ENCODE assay signal across 2 cellular contexts in genomic region chr12:67413577-67413976, GRCh38.
TF ChIP-seq lines count a peak whose summit lies in the region.

No MANE protein-coding gene starts in this region.

TF ChIP-seq in SK-N-SH, 30 proteins besides CTCF, POLR2A, EP300 and RAD21 (continued from another document):
- TF ChIP-seq, protein P1, sequence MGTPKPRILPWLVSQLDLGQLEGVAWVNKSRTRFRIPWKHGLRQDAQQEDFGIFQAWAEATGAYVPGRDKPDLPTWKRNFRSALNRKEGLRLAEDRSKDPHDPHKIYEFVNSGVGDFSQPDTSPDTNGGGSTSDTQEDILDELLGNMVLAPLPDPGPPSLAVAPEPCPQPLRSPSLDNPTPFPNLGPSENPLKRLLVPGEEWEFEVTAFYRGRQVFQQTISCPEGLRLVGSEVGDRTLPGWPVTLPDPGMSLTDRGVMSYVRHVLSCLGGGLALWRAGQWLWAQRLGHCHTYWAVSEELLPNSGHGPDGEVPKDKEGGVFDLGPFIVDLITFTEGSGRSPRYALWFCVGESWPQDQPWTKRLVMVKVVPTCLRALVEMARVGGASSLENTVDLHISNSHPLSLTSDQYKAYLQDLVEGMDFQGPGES (IDR thresholded peaks at IDR 0.05; ENCODE audit: low read depth, low read length), result no peak
- TF ChIP-seq, protein P2, sequence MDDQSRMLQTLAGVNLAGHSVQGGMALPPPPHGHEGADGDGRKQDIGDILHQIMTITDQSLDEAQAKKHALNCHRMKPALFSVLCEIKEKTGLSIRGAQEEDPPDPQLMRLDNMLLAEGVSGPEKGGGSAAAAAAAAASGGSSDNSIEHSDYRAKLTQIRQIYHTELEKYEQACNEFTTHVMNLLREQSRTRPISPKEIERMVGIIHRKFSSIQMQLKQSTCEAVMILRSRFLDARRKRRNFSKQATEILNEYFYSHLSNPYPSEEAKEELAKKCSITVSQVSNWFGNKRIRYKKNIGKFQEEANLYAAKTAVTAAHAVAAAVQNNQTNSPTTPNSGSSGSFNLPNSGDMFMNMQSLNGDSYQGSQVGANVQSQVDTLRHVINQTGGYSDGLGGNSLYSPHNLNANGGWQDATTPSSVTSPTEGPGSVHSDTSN (IDR thresholded peaks at IDR 0.05), result no peak
- no peak for TF ChIP-seq TEAD4 (IDR thresholded peaks at IDR 0.05; ENCODE audit: borderline replicate concordance, insufficient read depth)
- TF ChIP-seq ZBTB33 (IDR thresholded peaks at IDR 0.05; ENCODE audit: borderline replicate concordance, low read depth), result no peak
- no peak for TF ChIP-seq MEF2A (IDR thresholded peaks at IDR 0.05; ENCODE audit: borderline replicate concordance, low read depth)
- TF ChIP-seq TCF12 (IDR thresholded peaks at IDR 0.05), result no peak
- TF ChIP-seq TAF1 (IDR thresholded peaks at IDR 0.05; ENCODE audit: borderline replicate concordance, low read depth, low read length), result no peak
TF ChIP-seq in SK-N-SH: peak in this region for 0.

TF ChIP-seq in SK-N-SH treated with all-trans-retinoic acid at 6 μM for 48 hours, 23 proteins besides CTCF, POLR2A, EP300 and RAD21 (continued from another document):
- TF ChIP-seq, protein P3, sequence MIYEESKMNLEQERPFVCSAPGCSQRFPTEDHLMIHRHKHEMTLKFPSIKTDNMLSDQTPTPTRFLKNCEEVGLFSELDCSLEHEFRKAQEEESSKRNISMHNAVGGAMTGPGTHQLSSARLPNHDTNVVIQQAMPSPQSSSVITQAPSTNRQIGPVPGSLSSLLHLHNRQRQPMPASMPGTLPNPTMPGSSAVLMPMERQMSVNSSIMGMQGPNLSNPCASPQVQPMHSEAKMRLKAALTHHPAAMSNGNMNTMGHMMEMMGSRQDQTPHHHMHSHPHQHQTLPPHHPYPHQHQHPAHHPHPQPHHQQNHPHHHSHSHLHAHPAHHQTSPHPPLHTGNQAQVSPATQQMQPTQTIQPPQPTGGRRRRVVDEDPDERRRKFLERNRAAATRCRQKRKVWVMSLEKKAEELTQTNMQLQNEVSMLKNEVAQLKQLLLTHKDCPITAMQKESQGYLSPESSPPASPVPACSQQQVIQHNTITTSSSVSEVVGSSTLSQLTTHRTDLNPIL (CRISPR knock-in tag; IDR thresholded peaks at IDR 0.05; ENCODE audit: low read depth), result no peak
- TF ChIP-seq, protein P4, sequence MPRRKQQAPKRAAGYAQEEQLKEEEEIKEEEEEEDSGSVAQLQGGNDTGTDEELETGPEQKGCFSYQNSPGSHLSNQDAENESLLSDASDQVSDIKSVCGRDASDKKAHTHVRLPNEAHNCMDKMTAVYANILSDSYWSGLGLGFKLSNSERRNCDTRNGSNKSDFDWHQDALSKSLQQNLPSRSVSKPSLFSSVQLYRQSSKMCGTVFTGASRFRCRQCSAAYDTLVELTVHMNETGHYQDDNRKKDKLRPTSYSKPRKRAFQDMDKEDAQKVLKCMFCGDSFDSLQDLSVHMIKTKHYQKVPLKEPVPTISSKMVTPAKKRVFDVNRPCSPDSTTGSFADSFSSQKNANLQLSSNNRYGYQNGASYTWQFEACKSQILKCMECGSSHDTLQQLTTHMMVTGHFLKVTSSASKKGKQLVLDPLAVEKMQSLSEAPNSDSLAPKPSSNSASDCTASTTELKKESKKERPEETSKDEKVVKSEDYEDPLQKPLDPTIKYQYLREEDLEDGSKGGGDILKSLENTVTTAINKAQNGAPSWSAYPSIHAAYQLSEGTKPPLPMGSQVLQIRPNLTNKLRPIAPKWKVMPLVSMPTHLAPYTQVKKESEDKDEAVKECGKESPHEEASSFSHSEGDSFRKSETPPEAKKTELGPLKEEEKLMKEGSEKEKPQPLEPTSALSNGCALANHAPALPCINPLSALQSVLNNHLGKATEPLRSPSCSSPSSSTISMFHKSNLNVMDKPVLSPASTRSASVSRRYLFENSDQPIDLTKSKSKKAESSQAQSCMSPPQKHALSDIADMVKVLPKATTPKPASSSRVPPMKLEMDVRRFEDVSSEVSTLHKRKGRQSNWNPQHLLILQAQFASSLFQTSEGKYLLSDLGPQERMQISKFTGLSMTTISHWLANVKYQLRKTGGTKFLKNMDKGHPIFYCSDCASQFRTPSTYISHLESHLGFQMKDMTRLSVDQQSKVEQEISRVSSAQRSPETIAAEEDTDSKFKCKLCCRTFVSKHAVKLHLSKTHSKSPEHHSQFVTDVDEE (CRISPR knock-in tag; IDR thresholded peaks at IDR 0.05), result no peak
- TF ChIP-seq, protein P5, sequence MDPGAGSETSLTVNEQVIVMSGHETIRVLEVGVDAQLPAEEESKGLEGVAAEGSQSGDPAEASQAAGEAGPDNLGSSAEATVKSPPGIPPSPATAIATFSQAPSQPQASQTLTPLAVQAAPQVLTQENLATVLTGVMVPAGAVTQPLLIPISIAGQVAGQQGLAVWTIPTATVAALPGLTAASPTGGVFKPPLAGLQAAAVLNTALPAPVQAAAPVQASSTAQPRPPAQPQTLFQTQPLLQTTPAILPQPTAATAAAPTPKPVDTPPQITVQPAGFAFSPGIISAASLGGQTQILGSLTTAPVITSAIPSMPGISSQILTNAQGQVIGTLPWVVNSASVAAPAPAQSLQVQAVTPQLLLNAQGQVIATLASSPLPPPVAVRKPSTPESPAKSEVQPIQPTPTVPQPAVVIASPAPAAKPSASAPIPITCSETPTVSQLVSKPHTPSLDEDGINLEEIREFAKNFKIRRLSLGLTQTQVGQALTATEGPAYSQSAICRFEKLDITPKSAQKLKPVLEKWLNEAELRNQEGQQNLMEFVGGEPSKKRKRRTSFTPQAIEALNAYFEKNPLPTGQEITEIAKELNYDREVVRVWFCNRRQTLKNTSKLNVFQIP (CRISPR knock-in tag; IDR thresholded peaks at IDR 0.05; ENCODE audit: borderline replicate concordance, low read depth), result no peak
- TF ChIP-seq ISL1 (CRISPR knock-in tag; IDR thresholded peaks at IDR 0.05), result no peak
- TF ChIP-seq BACH2 (CRISPR knock-in tag; IDR thresholded peaks at IDR 0.05; ENCODE audit: borderline replicate concordance), result no peak
- no peak for TF ChIP-seq SNAI2 (CRISPR knock-in tag; IDR thresholded peaks at IDR 0.05)
- TF ChIP-seq ZC3H10 (CRISPR knock-in tag; IDR thresholded peaks at IDR 0.05), result no peak
- TF ChIP-seq, protein P6, sequence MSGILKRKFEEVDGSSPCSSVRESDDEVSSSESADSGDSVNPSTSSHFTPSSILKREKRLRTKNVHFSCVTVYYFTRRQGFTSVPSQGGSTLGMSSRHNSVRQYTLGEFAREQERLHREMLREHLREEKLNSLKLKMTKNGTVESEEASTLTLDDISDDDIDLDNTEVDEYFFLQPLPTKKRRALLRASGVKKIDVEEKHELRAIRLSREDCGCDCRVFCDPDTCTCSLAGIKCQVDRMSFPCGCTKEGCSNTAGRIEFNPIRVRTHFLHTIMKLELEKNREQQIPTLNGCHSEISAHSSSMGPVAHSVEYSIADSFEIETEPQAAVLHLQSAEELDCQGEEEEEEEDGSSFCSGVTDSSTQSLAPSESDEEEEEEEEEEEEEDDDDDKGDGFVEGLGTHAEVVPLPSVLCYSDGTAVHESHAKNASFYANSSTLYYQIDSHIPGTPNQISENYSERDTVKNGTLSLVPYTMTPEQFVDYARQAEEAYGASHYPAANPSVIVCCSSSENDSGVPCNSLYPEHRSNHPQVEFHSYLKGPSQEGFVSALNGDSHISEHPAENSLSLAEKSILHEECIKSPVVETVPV (CRISPR knock-in tag; IDR thresholded peaks at IDR 0.05), result no peak
- no peak for TF ChIP-seq ZNF8 (CRISPR knock-in tag; IDR thresholded peaks at IDR 0.05)
TF ChIP-seq in SK-N-SH treated with all-trans-retinoic acid at 6 μM for 48 hours: peak in this region for 0.
